Comparison of ENCODE assay signal across 8 cellular contexts in genomic region chr20:21509597-21510331, GRCh38. TPM values are rescaled to one million over a fixed set of nuclear protein-coding genes. Genes with fewer than 3 reads are reported as not detected.
DNase-seq lines count a peak whose midpoint lies in the region; ATAC-seq, FAIRE-seq and TF ChIP-seq lines count a peak whose summit lies in the region.

No MANE protein-coding gene starts in this region.

- peaks cover 38% of the 10 kb centered on the region for H3K4me1 Mint-ChIP-seq in activated naive CD8-positive, alpha-beta T cell treated with anti-CD3 and anti-CD28 coated beads, Interleukin-2, amount 50 U/mL, for 24 hours

- H3K9me3 Mint-ChIP-seq in activated naive CD8-positive, alpha-beta T cell treated with anti-CD3 and anti-CD28 coated beads, Interleukin-2, amount 50 U/mL, for 24 hours = no peaks in the 10 kb centered on the region

- POLR2A ChIA-PET in HepG2 (lab: Yijun Ruan, JAX) = no interaction called here

- peak overlapping the region in 2 of 3 experiments; percentile 40 to 62; a peak in 3 of 6 replicates for H3K4me3 ChIP-seq in HepG2 (replicated peaks in 1 of 3; ENCODE audit: insufficient read depth in 1 of 3, low read depth in 2 of 3, low read length in 3 of 3)
- H3K4me3 ChIP-seq in right lobe of liver = peak overlapping the region in 1 of 3 donors; percentile 36
- H3K4me3 ChIP-seq in upper lobe of right lung = peak overlapping the region; percentile 42

- no peak overlapping the region for H2AFZ ChIP-seq in HepG2 (ENCODE audit: low read length)

- peaks cover 23 to 83% of the 10 kb centered on the region in 2 experiments for H3K27me3 ChIP-seq in HepG2 (ENCODE audit: control insufficient read depth in 1 of 2, insufficient read depth in 2 of 2, low read length in 2 of 2)
- peaks cover 5 to 50% of the 10 kb centered on the region in 2 donors for H3K27me3 ChIP-seq in right lobe of liver
- peaks cover 98% of the 10 kb centered on the region for H3K27me3 ChIP-seq in upper lobe of right lung

- H3K4me2 ChIP-seq in HepG2 (ENCODE audit: low read depth, low read length) = peak overlapping the region; percentile 65; the same call in 1 of the 2 replicates

- no peak for ATAC-seq in HepG2
- no peak for ATAC-seq in right lobe of liver
- ATAC-seq in activated naive CD8-positive, alpha-beta T cell treated with anti-CD3 and anti-CD28 coated beads, Interleukin-2, amount 50 U/mL, for 24 hours = no peak
- ATAC-seq in upper lobe of right lung = no peak
- ATAC-seq in HG03571 (IDR thresholded peaks at IDR 0.05; ENCODE audit: unreplicated experiment) = no peak

- TF ChIP-seq EP300 in HepG2 (IDR thresholded peaks at IDR 0.05; ENCODE audit: low read depth in 2 of 2, low read length in 2 of 2) (no peak), HepG2 (CRISPR knock-in tag; IDR thresholded peaks at IDR 0.05; ENCODE audit: borderline replicate concordance) (no peak)

- peaks cover 72% of the 10 kb centered on the region for H3K27me3 Mint-ChIP-seq in activated naive CD8-positive, alpha-beta T cell treated with anti-CD3 and anti-CD28 coated beads, Interleukin-2, amount 50 U/mL, for 24 hours

- H3K9me3 ChIP-seq in HepG2 (ENCODE audit: low read length) (no peaks in the 10 kb centered on the region), right lobe of liver (no peaks in the 10 kb centered on the region), upper lobe of right lung (no peaks in the 10 kb centered on the region)

- no peak overlapping the region for H3K9ac ChIP-seq in HepG2 (ENCODE audit: insufficient read depth, low read depth, low read length)

- H3K79me2 ChIP-seq in HepG2 (ENCODE audit: insufficient read depth, low read length) = no peaks in the 10 kb centered on the region

- H3K27ac Mint-ChIP-seq in activated naive CD8-positive, alpha-beta T cell treated with anti-CD3 and anti-CD28 coated beads, Interleukin-2, amount 50 U/mL, for 24 hours = no peak overlapping the region

- no peak for FAIRE-seq in HepG2 (lab: Jason Lieb, UNC)

- intact Hi-C loops in HepG2 (cut with micrococcal nuclease; ENCODE audit: unreplicated experiment) = no loop called here
- intact Hi-C loops in right lobe of liver (cut with DNase I) = loop anchor here (5.0 to 10.0 kb wide), 3 partner anchors 65 to 645 kb away; no protein-coding TSS in a partner anchor
- intact Hi-C loops in upper lobe of right lung (cut with DNase I) = loop anchor here (5.0 to 10.0 kb wide), 2 partner anchors 272 to 645 kb away; no protein-coding TSS in a partner anchor

- CTCF ChIA-PET in HepG2 (lab: Yijun Ruan, JAX; ENCODE audit: low intra/inter-chr PET ratio, low total read pairs) = no interaction called here

- H4K20me1 ChIP-seq in HepG2 (ENCODE audit: insufficient read depth, low read length) = peaks cover 3% of the 10 kb centered on the region; the same call in 1 of the 2 replicates

- in situ Hi-C loops in HepG2 (cut with HindIII; ENCODE audit: extremely low pct_ligation_motif_present, low pct_unique_long_range_greater_than_20kb) = loop anchor here (10.0 kb wide), 1 partner anchor 455 kb away; no protein-coding TSS in a partner anchor

- no peak for TF ChIP-seq RAD21 in HepG2 (CRISPR knock-in tag; IDR thresholded peaks at IDR 0.05)

- TF ChIP-seq CTCF in HepG2 (CRISPR knock-in tag; IDR thresholded peaks at IDR 0.05) = no peak
- TF ChIP-seq CTCF in right lobe of liver (IDR thresholded peaks at IDR 0.05) = no peak
- peak; percentile 10 for TF ChIP-seq CTCF in upper lobe of right lung (IDR thresholded peaks at IDR 0.05)

- BruUV-seq in HepG2 (replicated peaks; lab: Mats Ljungman, UMichigan) = no TSS peak

- H3K36me3 ChIP-seq in HepG2 (replicated peaks in 1 of 2; ENCODE audit: control insufficient read depth in 1 of 2, insufficient read depth in 2 of 2, low read length in 2 of 2) (no peaks in the 10 kb centered on the region), right lobe of liver (no peaks in the 10 kb centered on the region), upper lobe of right lung (no peaks in the 10 kb centered on the region)

- WGBS in HepG2 (ENCODE audit: low lambda C conversion rate) = 36% methylated on average over 40 of the region's 40 CpGs
- 3% methylated on average over 29 of the region's 40 CpGs for WGBS in right lobe of liver (ENCODE audit: insufficient coverage, low coverage, low lambda C conversion rate, missing lambda C conversion rate)

- peak overlapping the region; percentile 36 for H3K4me3 Mint-ChIP-seq in activated naive CD8-positive, alpha-beta T cell treated with anti-CD3 and anti-CD28 coated beads, Interleukin-2, amount 50 U/mL, for 24 hours

- H3K4me1 ChIP-seq in HepG2 (ENCODE audit: insufficient read depth, low read length) (peaks cover 21% of the 10 kb centered on the region), right lobe of liver (peaks cover 0 to 50% (median 15%) of the 10 kb centered on the region in 4 donors), upper lobe of right lung (peaks cover 52% of the 10 kb centered on the region)

- TF ChIP-seq POLR2A in HepG2 (IDR thresholded peaks at IDR 0.05; ENCODE audit: insufficient read depth in 1 of 2, low read depth in 2 of 2, low read length in 2 of 2) (no peak), right lobe of liver (IDR thresholded peaks at IDR 0.05) (no peak)

- DNase-seq in HepG2 (ENCODE audit: low spot score) (no peak), right lobe of liver (no peak), left kidney (ENCODE audit: low read depth, low spot score) (peak; percentile 55), upper lobe of right lung (no peak), CD1c-positive myeloid dendritic cell (ENCODE audit: extremely low spot score) (no peak), NCI-H1436 (lab: John Stamatoyannopoulos, UW) (no peak)
- DNase-seq in activated naive CD8-positive, alpha-beta T cell treated with anti-CD3 and anti-CD28 coated beads, Interleukin-2, amount 50 U/mL, for 24 hours = peak; percentile 11

- H3K27ac ChIP-seq in HepG2 (ENCODE audit: extremely low read length, insufficient read depth, low read length) (no peak overlapping the region), right lobe of liver (no peak overlapping the region), upper lobe of right lung (no peak overlapping the region)

- no peaks in the 10 kb centered on the region for H3K36me3 Mint-ChIP-seq in activated naive CD8-positive, alpha-beta T cell treated with anti-CD3 and anti-CD28 coated beads, Interleukin-2, amount 50 U/mL, for 24 hours (ENCODE audit: low read depth)

TF ChIP-seq in HepG2, 621 proteins besides CTCF, POLR2A, EP300 and RAD21 (continues in another document):
- TF ChIP-seq, protein P1, sequence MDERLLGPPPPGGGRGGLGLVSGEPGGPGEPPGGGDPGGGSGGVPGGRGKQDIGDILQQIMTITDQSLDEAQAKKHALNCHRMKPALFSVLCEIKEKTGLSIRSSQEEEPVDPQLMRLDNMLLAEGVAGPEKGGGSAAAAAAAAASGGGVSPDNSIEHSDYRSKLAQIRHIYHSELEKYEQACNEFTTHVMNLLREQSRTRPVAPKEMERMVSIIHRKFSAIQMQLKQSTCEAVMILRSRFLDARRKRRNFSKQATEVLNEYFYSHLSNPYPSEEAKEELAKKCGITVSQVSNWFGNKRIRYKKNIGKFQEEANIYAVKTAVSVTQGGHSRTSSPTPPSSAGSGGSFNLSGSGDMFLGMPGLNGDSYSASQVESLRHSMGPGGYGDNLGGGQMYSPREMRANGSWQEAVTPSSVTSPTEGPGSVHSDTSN (CRISPR knock-in tag; IDR thresholded peaks at IDR 0.05) = no peak
- no peak for TF ChIP-seq ZNF441 (CRISPR knock-in tag; IDR thresholded peaks at IDR 0.05; ENCODE audit: borderline replicate concordance)
- peak; percentile 30 for TF ChIP-seq EZH2 (conservative IDR thresholded peaks at IDR 0.05; ENCODE audit: low read depth, low read length)
- 0 out of 2 replicates have a peak, but pooled peaks have one; percentile 38 for TF ChIP-seq EED (CRISPR knock-in tag; IDR thresholded peaks at IDR 0.05)
- 0 out of 2 replicates have a peak, but pooled peaks have one; percentile 35 for TF ChIP-seq ZNF788 (CRISPR knock-in tag; IDR thresholded peaks at IDR 0.05; ENCODE audit: borderline replicate concordance)
- peak; percentile 19; the same call in 1 of the 2 replicates for TF ChIP-seq ZNF768 (CRISPR knock-in tag; IDR thresholded peaks at IDR 0.05)
- TF ChIP-seq SP4 (CRISPR knock-in tag; IDR thresholded peaks at IDR 0.05) = no peak
- no peak for TF ChIP-seq ZNF605 (CRISPR knock-in tag; IDR thresholded peaks at IDR 0.05)

RNA-seq across cellular contexts. Expression of gene NKX2-2, which starts 4.1 kb away (rescaled TPM):
- total RNA-seq in HepG2 (2016; rRNA removed; fragmentation: Illumina TruSeq; extraction: Trizol) (not detected in 2 replicates), right lobe of liver (not detected), upper lobe of right lung (not detected)
- total RNA-seq in HepG2 (2016; cell fraction: cytosol; rRNA removed; fragmentation: Illumina TruSeq; extraction: Trizol; ENCODE audit: low read depth) = not detected in 2 replicates
- total RNA-seq in HepG2 (2016; cell fraction: insoluble cytoplasmic fraction; rRNA removed; fragmentation: Illumina TruSeq; extraction: Trizol) = not detected in 2 replicates
- total RNA-seq in HepG2 (2016; cell fraction: membrane; rRNA removed; fragmentation: Illumina TruSeq; extraction: Trizol) = not detected in 2 replicates
- not detected in 2 replicates for total RNA-seq in HepG2 (2016; cell fraction: nucleus; rRNA removed; fragmentation: Illumina TruSeq; extraction: Trizol)
- not detected in 2 replicates for polyA plus RNA-seq in HepG2 (2011; rRNA removed)
- polyA plus RNA-seq in HepG2 (2011; cell fraction: cytosol; rRNA removed) = not detected in 2 replicates
- polyA plus RNA-seq in HepG2 (2011; cell fraction: nucleus; rRNA removed) = not detected in 2 replicates
- polyA plus RNA-seq in HepG2 (2012) = not detected in 2 replicates
- not detected in 2 replicates for polyA plus RNA-seq in HepG2 (2016; cell fraction: cytosol; fragmentation: Illumina TruSeq; extraction: Trizol; ENCODE audit: low read depth)
- polyA plus RNA-seq in HepG2 (2016; cell fraction: insoluble cytoplasmic fraction; fragmentation: Illumina TruSeq; extraction: Trizol; ENCODE audit: low read depth) = not detected in 2 replicates
- not detected in 2 replicates for polyA plus RNA-seq in HepG2 (2016; cell fraction: membrane; fragmentation: Illumina TruSeq; extraction: Trizol; ENCODE audit: low read depth)
- not detected in 2 replicates for polyA plus RNA-seq in HepG2 (2016; cell fraction: nucleus; fragmentation: Illumina TruSeq; extraction: Trizol; ENCODE audit: insufficient read depth, low read depth)
- not detected in 2 replicates for polyA minus RNA-seq in HepG2 (2011; rRNA and poly(A)+ RNA removed; ENCODE audit: low replicate concordance)
- polyA minus RNA-seq in HepG2 (2011; cell fraction: cytosol; rRNA and poly(A)+ RNA removed) = not detected in 2 replicates
- polyA minus RNA-seq in HepG2 (2011; cell fraction: nucleus; rRNA and poly(A)+ RNA removed) = not detected in 2 replicates

Comparison
In these comparisons a context has a peak if more than half of its experiments do, and no peak if none do; other contexts are left out.
1. DNase-seq: peak in activated naive CD8-positive, alpha-beta T cell treated with anti-CD3 and anti-CD28 coated beads, Interleukin-2, amount 50 U/mL, for 24 hours (single experiment) and left kidney (single experiment); none in HepG2 (single experiment), right lobe of liver (0 of 3), upper lobe of right lung (single experiment), CD1c-positive myeloid dendritic cell (single experiment) and NCI-H1436 (single experiment).